Comparison of ENCODE assay signal across 9 cellular contexts in the genomic region with DNA sequence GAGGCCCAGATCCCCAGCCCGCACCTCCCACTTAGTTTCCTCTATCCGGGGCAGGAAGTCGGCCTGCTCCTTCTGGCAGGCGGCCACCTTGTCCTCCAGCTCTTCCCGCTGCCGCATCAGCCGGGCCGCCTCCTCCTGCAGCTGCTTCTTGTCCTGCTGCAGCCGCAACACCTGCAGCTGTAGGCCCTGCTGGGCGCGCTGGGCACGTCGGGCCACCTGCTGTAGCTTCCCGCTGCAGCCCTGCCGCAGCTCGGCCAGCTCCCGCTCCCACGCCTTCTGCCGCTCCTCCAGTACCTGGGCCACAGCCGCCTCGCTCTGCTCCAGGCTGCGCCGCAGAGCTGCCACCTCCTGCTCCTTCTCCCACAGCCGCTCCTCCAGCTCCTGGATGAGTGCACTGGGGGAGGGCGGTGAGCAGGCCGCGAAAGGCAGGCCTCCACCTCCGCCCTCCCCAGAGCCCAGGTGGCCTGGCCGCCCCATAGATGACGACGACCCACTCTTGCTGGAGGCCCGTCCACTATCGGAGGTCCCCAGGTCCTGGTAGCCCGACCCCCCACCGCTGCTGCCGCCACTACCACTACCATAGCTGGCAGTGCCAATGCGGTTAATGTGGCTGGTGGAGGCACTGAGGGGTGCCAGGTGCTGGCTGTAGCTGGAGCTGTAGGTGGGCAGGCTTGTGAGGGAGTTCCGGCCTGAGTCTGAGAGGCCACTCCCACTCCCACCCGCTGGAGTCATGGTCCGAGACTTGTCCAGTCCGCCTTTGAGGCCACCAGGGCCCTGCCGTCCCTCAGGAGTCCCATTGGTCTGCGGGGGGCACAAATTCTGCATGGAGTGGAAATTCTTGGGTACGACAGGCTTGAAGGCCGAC. TPM values are rescaled to one million over a fixed set of nuclear protein-coding genes. Genes with fewer than 3 reads are reported as not detected.
DNase-seq lines count a peak whose midpoint lies in the region; ATAC-seq and TF ChIP-seq lines count a peak whose summit lies in the region.
"Had no signal": no experiment of that assay in that cellular context is flagged by ENCODE, and none has a peak within 500 bp of the region (broad histone marks: within the 10 kb centered on the region; RNA-seq: fewer than 3 reads in every experiment).

No MANE protein-coding gene starts in this region.

- H3K36me3 Mint-ChIP-seq in MCF 10A (ENCODE audit: insufficient read depth, unreplicated experiment) (no peaks in the 10 kb centered on the region), endodermal cell (ENCODE audit: low read depth) (peaks cover 13% of the 10 kb centered on the region)
- H3K36me3 Mint-ChIP-seq in activated CD8-positive, alpha-beta T cell treated with anti-CD3 and anti-CD28 coated beads for 36 hours (ENCODE audit: low read depth) = no peaks in the 10 kb centered on the region
- H3K36me3 Mint-ChIP-seq: stimulated activated naive B cell treated with anti-CD40 and anti-IgM and Interleukin-4, amounts not matched to agents 10 μg/mL and 1 μg/mL and 100 μg/mL, for 72 hours had no signal

- H3K9me3 ChIP-seq in breast epithelium (no peaks in the 10 kb centered on the region), heart left ventricle (no peaks in the 10 kb centered on the region), endodermal cell (ENCODE audit: control insufficient read depth, low read length) (no peaks in the 10 kb centered on the region)

- H3K27ac ChIP-seq in breast epithelium = peak overlapping the region; percentile 33 to 48
- H3K27ac ChIP-seq in heart left ventricle = peak overlapping the region in 3 of 12 donors; percentile 22 to 57 (median 28)
- no peak overlapping the region for H3K27ac ChIP-seq in endodermal cell (ENCODE audit: low read depth, low read length)

- H3K4me1 ChIP-seq in breast epithelium = no peaks in the 10 kb centered on the region
- H3K4me1 ChIP-seq in heart left ventricle = peaks cover 0 to 17% (median 6%) of the 10 kb centered on the region in 12 donors
- H3K4me1 ChIP-seq in endodermal cell (ENCODE audit: control insufficient read depth, insufficient read depth, low read length) = no peaks in the 10 kb centered on the region

- H3K4me1 Mint-ChIP-seq in MCF 10A (ENCODE audit: insufficient read depth, unreplicated experiment) = no peaks in the 10 kb centered on the region
- H3K4me1 Mint-ChIP-seq in endodermal cell = peaks cover 24% of the 10 kb centered on the region
- peaks cover 8% of the 10 kb centered on the region for H3K4me1 Mint-ChIP-seq in activated CD8-positive, alpha-beta T cell treated with anti-CD3 and anti-CD28 coated beads for 36 hours (ENCODE audit: low read depth)

- H3K4me3 Mint-ChIP-seq in MCF 10A (ENCODE audit: unreplicated experiment) (no peak overlapping the region), endodermal cell (no peak overlapping the region)
- H3K4me3 Mint-ChIP-seq in activated CD8-positive, alpha-beta T cell treated with anti-CD3 and anti-CD28 coated beads for 36 hours = no peak overlapping the region
- H3K4me3 Mint-ChIP-seq: stimulated activated naive B cell treated with anti-CD40 and anti-IgM and Interleukin-4, amounts not matched to agents 10 μg/mL and 1 μg/mL and 100 μg/mL, for 72 hours had no signal

- H3K27ac Mint-ChIP-seq in MCF 10A (ENCODE audit: low read depth, unreplicated experiment) (no peak overlapping the region), endodermal cell (no peak overlapping the region)
- no peak overlapping the region for H3K27ac Mint-ChIP-seq in activated CD8-positive, alpha-beta T cell treated with anti-CD3 and anti-CD28 coated beads for 36 hours
- H3K27ac Mint-ChIP-seq: stimulated activated naive B cell treated with anti-CD40 and anti-IgM and Interleukin-4, amounts not matched to agents 10 μg/mL and 1 μg/mL and 100 μg/mL, for 72 hours had no signal

- no TSS peak for BruUV-seq in MCF 10A (replicated peaks; lab: Mats Ljungman, UMichigan)

- no peak for TF ChIP-seq POLR2A in breast epithelium (IDR thresholded peaks at IDR 0.05)
- TF ChIP-seq POLR2A in heart left ventricle (IDR thresholded peaks at IDR 0.05) = no peak

- no peak overlapping the region for H3K9ac ChIP-seq in endodermal cell (ENCODE audit: extremely low read depth, low read length, poor library complexity, severe bottlenecking)

- H3K36me3 ChIP-seq in breast epithelium (no peaks in the 10 kb centered on the region), heart left ventricle (no peaks in the 10 kb centered on the region), endodermal cell (ENCODE audit: control insufficient read depth, insufficient read depth, low read length) (no peaks in the 10 kb centered on the region)

- POLR2A ChIA-PET in MCF 10A (lab: Yijun Ruan, JAX) = no interaction called here
- POLR2A ChIA-PET in activated CD8-positive, alpha-beta T cell treated with anti-CD3 and anti-CD28 coated beads for 36 hours (lab: Charles Lee) = interaction anchor here (0.6 kb wide), 1 partner anchor 397 kb away, joined by 3 read pairs; no protein-coding TSS in a partner anchor

- DNase-seq in breast epithelium (ENCODE audit: low spot score in 2 of 2) (no peak), MCF 10A (ENCODE audit: unreplicated experiment) (no peak), RPMI7951 (ENCODE audit: low read depth) (peak; percentile 30), heart left ventricle (peak; percentile 73 to 84 (median 82)), ureter (ENCODE audit: low spot score) (peak; percentile 52), endodermal cell (no peak)
- no peak for DNase-seq in activated CD8-positive, alpha-beta T cell treated with anti-CD3 and anti-CD28 coated beads for 36 hours
- DNase-seq: stimulated activated naive B cell treated with anti-CD40 and anti-IgM and Interleukin-4, amounts not matched to agents 10 μg/mL and 1 μg/mL and 100 μg/mL, for 72 hours had no signal

- TF ChIP-seq CTCF in breast epithelium (IDR thresholded peaks at IDR 0.05) (no peak), MCF 10A (IDR thresholded peaks at IDR 0.05; ENCODE audit: unreplicated experiment) (no peak), heart left ventricle (IDR thresholded peaks at IDR 0.05) (no peak), endodermal cell (conservative IDR thresholded peaks at IDR 0.05) (no peak)
- TF ChIP-seq CTCF in activated CD8-positive, alpha-beta T cell treated with anti-CD3 and anti-CD28 coated beads for 36 hours (IDR thresholded peaks at IDR 0.05) = no peak

- peak overlapping the region in 2 of 3 donors; percentile 18 to 57 for H3K4me3 ChIP-seq in breast epithelium
- peak overlapping the region in 10 of 12 donors; percentile 1 to 48 (median 32) for H3K4me3 ChIP-seq in heart left ventricle
- no peak overlapping the region for H3K4me3 ChIP-seq in endodermal cell (ENCODE audit: low read length)

- no peaks in the 10 kb centered on the region for H3K27me3 Mint-ChIP-seq in MCF 10A (ENCODE audit: insufficient read depth, unreplicated experiment)
- peaks cover 2% of the 10 kb centered on the region for H3K27me3 Mint-ChIP-seq in endodermal cell (ENCODE audit: insufficient read depth)
- H3K27me3 Mint-ChIP-seq in activated CD8-positive, alpha-beta T cell treated with anti-CD3 and anti-CD28 coated beads for 36 hours = peaks cover 14% of the 10 kb centered on the region

- ATAC-seq in heart left ventricle (peak in 2 of 4 donors; percentile 30 to 59), HG02852 (IDR thresholded peaks at IDR 0.05; ENCODE audit: unreplicated experiment) (no peak)
- no peak for ATAC-seq in activated CD8-positive, alpha-beta T cell treated with anti-CD3 and anti-CD28 coated beads for 36 hours
- ATAC-seq: stimulated activated naive B cell treated with anti-CD40 and anti-IgM and Interleukin-4, amounts not matched to agents 10 μg/mL and 1 μg/mL and 100 μg/mL, for 72 hours had no signal

- WGBS in heart left ventricle, 4 donors = 55 to 70% (median 65%) methylated on average over 36 to 45 of the region's 45 CpGs
- 87 to 94% methylated on average over 10 to 45 of the region's 45 CpGs for WGBS in endodermal cell (ENCODE audit: insufficient coverage in 1 of 2, insufficient read length in 1 of 2), 2 experiments

- CTCF ChIA-PET in MCF 10A (lab: Yijun Ruan, JAX) = no interaction called here
- CTCF ChIA-PET in activated CD8-positive, alpha-beta T cell treated with anti-CD3 and anti-CD28 coated beads for 36 hours (lab: Charles Lee) = interaction anchor here (0.7 to 1.1 kb wide), 2 partner anchors 112 to 195 kb away, joined by 3 read pairs; no protein-coding TSS in a partner anchor

- no peaks in the 10 kb centered on the region for H3K27me3 ChIP-seq in breast epithelium
- H3K27me3 ChIP-seq in heart left ventricle = peaks cover 0 to 25% (median 0%) of the 10 kb centered on the region in 9 donors
- H3K27me3 ChIP-seq in endodermal cell (ENCODE audit: control insufficient read depth, insufficient read depth, low read length, poor library complexity, severe bottlenecking) = no peaks in the 10 kb centered on the region

- H3K9me3 Mint-ChIP-seq in MCF 10A (ENCODE audit: unreplicated experiment) (no peaks in the 10 kb centered on the region), endodermal cell (no peaks in the 10 kb centered on the region)
- no peaks in the 10 kb centered on the region for H3K9me3 Mint-ChIP-seq in activated CD8-positive, alpha-beta T cell treated with anti-CD3 and anti-CD28 coated beads for 36 hours
- H3K9me3 Mint-ChIP-seq: stimulated activated naive B cell treated with anti-CD40 and anti-IgM and Interleukin-4, amounts not matched to agents 10 μg/mL and 1 μg/mL and 100 μg/mL, for 72 hours had no signal

- intact Hi-C loops in breast epithelium (cut with DNase I; ENCODE audit: low total_unique reads) = no loop called here
- intact Hi-C loops in MCF 10A (cut with micrococcal nuclease) = no loop called here
- intact Hi-C loops in heart left ventricle (cut with DNase I) = no loop called here
- intact Hi-C loops in activated CD8-positive, alpha-beta T cell treated with anti-CD3 and anti-CD28 coated beads for 36 hours (cut with micrococcal nuclease) = no loop called here

RNA-seq across cellular contexts. Expression of a gene that starts 6.0 kb away (rescaled TPM):
- total RNA-seq in breast epithelium (10 to 100 TPM; 15.4 to 18.3 (median 16.3) TPM), MCF 10A (2022) (15.0 and 18.2 TPM in 2 replicates), heart left ventricle (10 to 100 TPM; 19.7 to 36.0 (median 28.6) TPM), ureter (12.9 TPM), endodermal cell (10 to 100 TPM; 13.9 to 20.0 TPM)
- total RNA-seq in RPMI7951 (2014; rRNA removed; shearing (Covaris generic)) = 22.0 and 24.0 TPM in 2 replicates
- polyA plus RNA-seq in heart left ventricle = 10 to 100 TPM; 12.8 to 37.2 TPM
- 11.9 TPM for polyA plus RNA-seq in endodermal cell (2013, experiment 1 of 2)
- polyA plus RNA-seq in endodermal cell (2013, experiment 2 of 2) = 10.1 TPM
- 10 to 100 TPM; 17.3 to 18.1 TPM for total RNA-seq in activated CD8-positive, alpha-beta T cell treated with anti-CD3 and anti-CD28 coated beads for 36 hours

RNA-seq across cellular contexts. Expression of a gene that starts 6.0 kb away (rescaled TPM):
- 1 to 10 TPM; 5.9 to 8.9 (median 6.6) TPM for total RNA-seq in breast epithelium
- 5.0 and 5.9 TPM in 2 replicates for total RNA-seq in MCF 10A (2022)
- total RNA-seq in RPMI7951 (2014; rRNA removed; shearing (Covaris generic)) = 6.4 and 6.5 TPM in 2 replicates
- total RNA-seq in heart left ventricle = 1 to 10 TPM; 2.6 to 5.6 (median 3.7) TPM
- polyA plus RNA-seq in heart left ventricle = 1 to 10 TPM; 2.5 to 2.8 TPM
- total RNA-seq in ureter = 8.7 TPM
- 10 to 100 TPM in 1 of 2 donors, 1 to 10 TPM in 1; 5.3 to 10.8 TPM for total RNA-seq in endodermal cell
- 6.6 TPM for polyA plus RNA-seq in endodermal cell (2013, experiment 1 of 2)
- polyA plus RNA-seq in endodermal cell (2013, experiment 2 of 2) = 6.8 TPM
- 1 to 10 TPM; 5.0 to 6.9 TPM for total RNA-seq in activated CD8-positive, alpha-beta T cell treated with anti-CD3 and anti-CD28 coated beads for 36 hours

RNA-seq across cellular contexts. Expression of a gene that starts 7.6 kb away (rescaled TPM):
- total RNA-seq in breast epithelium (10 to 100 TPM in 2 of 3 donors, 1 to 10 TPM in 1; 9.3 to 12.1 (median 11.3) TPM), MCF 10A (2022) (5.3 and 8.5 TPM in 2 replicates), heart left ventricle (10 to 100 TPM in 6 of 9 donors, 1 to 10 TPM in 3; 6.8 to 28.4 (median 13.1) TPM), ureter (10.1 TPM), endodermal cell (10 to 100 TPM; 26.8 to 27.7 TPM)
- 1.4 and 3.4 TPM in 2 replicates for total RNA-seq in RPMI7951 (2014; rRNA removed; shearing (Covaris generic))
- polyA plus RNA-seq in heart left ventricle = 10 to 100 TPM in 1 of 2 donors, 1 to 10 TPM in 1; 9.0 to 13.6 TPM
- 8.8 TPM for polyA plus RNA-seq in endodermal cell (2013, experiment 1 of 2)
- polyA plus RNA-seq in endodermal cell (2013, experiment 2 of 2) = 7.5 TPM
- total RNA-seq in activated CD8-positive, alpha-beta T cell treated with anti-CD3 and anti-CD28 coated beads for 36 hours = 1 to 10 TPM; 1.3 to 1.4 TPM

RNA-seq across cellular contexts. Expression of a gene that starts 38.8 kb away (rescaled TPM):
- total RNA-seq in breast epithelium = 10 to 100 TPM; 87.1 to 91.8 (median 89.8) TPM
- 116 and 136 TPM in 2 replicates for total RNA-seq in MCF 10A (2022)
- 37.6 and 43.5 TPM in 2 replicates for total RNA-seq in RPMI7951 (2014; rRNA removed; shearing (Covaris generic))
- total RNA-seq in heart left ventricle = 10 to 100 TPM; 26.0 to 55.5 (median 35.5) TPM
- polyA plus RNA-seq in heart left ventricle = 10 to 100 TPM; 25.1 to 78.3 TPM
- 62.9 TPM for total RNA-seq in ureter
- total RNA-seq in endodermal cell = 10 to 100 TPM; 55.0 to 59.3 TPM
- 45.8 TPM for polyA plus RNA-seq in endodermal cell (2013, experiment 1 of 2)
- 38.0 TPM for polyA plus RNA-seq in endodermal cell (2013, experiment 2 of 2)
- total RNA-seq in activated CD8-positive, alpha-beta T cell treated with anti-CD3 and anti-CD28 coated beads for 36 hours = 10 to 100 TPM; 50.1 to 54.1 TPM

RNA-seq across cellular contexts. Expression of a gene that starts 43.6 kb away (rescaled TPM):
- 10 to 100 TPM; 35.2 to 43.6 (median 39.1) TPM for total RNA-seq in breast epithelium
- total RNA-seq in MCF 10A (2022) = 69.4 and 97.1 TPM in 2 replicates
- 112 and 137 TPM in 2 replicates for total RNA-seq in RPMI7951 (2014; rRNA removed; shearing (Covaris generic))
- total RNA-seq in heart left ventricle = 10 to 100 TPM; 15.3 to 37.8 (median 20.6) TPM
- 10 to 100 TPM; 28.6 to 48.3 TPM for polyA plus RNA-seq in heart left ventricle
- 69.7 TPM for total RNA-seq in ureter
- total RNA-seq in endodermal cell = 10 to 100 TPM; 50.8 to 53.6 TPM
- polyA plus RNA-seq in endodermal cell (2013, experiment 1 of 2) = 47.9 TPM
- polyA plus RNA-seq in endodermal cell (2013, experiment 2 of 2) = 37.1 TPM
- total RNA-seq in activated CD8-positive, alpha-beta T cell treated with anti-CD3 and anti-CD28 coated beads for 36 hours = 10 to 100 TPM; 56.3 to 66.9 TPM

Comparison
In these comparisons a context has a peak if more than half of its experiments do, and no peak if none do; other contexts are left out.
1. DNase-seq: peak in RPMI7951 (single experiment), heart left ventricle (5 of 5) and ureter (single experiment); none in breast epithelium (0 of 2), MCF 10A (single experiment), endodermal cell (single experiment) and activated CD8-positive, alpha-beta T cell treated with anti-CD3 and anti-CD28 coated beads for 36 hours (single experiment).